In the genomic region with DNA sequence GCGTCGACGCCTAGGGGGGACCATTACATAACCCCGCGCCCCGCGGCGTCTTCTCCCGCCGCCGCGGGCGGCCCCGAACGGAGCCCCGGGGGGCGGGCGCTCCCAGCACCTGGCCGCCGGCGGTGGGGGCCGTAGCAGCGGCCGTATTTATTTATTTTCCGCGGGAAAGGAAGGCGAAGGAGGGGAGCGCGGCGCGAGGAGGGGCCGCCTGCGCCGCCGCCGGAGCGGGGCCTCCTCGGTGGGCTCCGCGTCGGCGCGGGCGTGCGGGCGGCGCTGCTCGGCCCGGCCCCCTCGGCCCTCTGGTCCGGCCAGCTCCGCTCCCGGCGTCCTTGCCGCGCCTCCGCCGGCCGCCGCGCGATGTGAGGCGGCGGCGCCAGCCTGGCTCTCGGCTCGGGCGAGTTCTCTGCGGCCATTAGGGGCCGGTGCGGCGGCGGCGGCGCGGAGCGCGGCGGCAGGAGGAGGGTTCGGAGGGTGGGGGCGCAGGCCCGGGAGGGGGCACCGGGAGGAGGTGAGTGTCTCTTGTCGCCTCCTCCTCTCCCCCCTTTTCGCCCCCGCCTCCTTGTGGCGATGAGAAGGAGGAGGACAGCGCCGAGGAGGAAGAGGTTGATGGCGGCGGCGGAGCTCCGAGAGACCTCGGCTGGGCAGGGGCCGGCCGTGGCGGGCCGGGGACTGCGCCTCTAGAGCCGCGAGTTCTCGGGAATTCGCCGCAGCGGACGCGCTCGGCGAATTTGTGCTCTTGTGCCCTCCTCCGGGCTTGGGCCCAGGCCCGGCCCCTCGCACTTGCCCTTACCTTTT, we compare ENCODE assay signal across 8 cellular contexts. TPM values are rescaled to one million over a fixed set of nuclear protein-coding genes. Genes with fewer than 3 reads are reported as not detected.
DNase-seq lines count a peak whose midpoint lies in the region; ATAC-seq and TF ChIP-seq lines count a peak whose summit lies in the region.

A gene (plus strand): TSS at position 570 of the 795 bp plus-strand sequence. CDS start 413 bp downstream, outside the sequence.

- no peaks in the 10 kb centered on the region for H3K9me3 ChIP-seq in DOHH2 (ENCODE audit: control insufficient read depth, insufficient read depth, low read length)
- no peaks in the 10 kb centered on the region for H3K9me3 ChIP-seq in HUES6 (ENCODE audit: control insufficient read depth, insufficient read depth, low read depth, low read length)
- H3K9me3 ChIP-seq in thoracic aorta, result no peaks in the 10 kb centered on the region

- DNase-seq in glomerular endothelial cell (ENCODE audit: extremely low read depth, low read depth, low spot score) (no peak), osteocyte (ENCODE audit: extremely low spot score, unreplicated experiment) (peak; percentile 90), thoracic aorta (ENCODE audit: low spot score) (peak; percentile 54)

- H3K4me2 ChIP-seq in DOHH2 (ENCODE audit: low read length), result peak within 1 kb of the TSS; percentile 77

- H3K36me3 ChIP-seq in DOHH2 (ENCODE audit: control insufficient read depth, low read length) (peaks cover 47% of the 10 kb centered on the region), HUES6 (ENCODE audit: control insufficient read depth, insufficient read depth, low read length) (peaks cover 15% of the 10 kb centered on the region; the same call in 1 of the 2 replicates), thoracic aorta (no peaks in the 10 kb centered on the region)

- H3K79me2 ChIP-seq in DOHH2 (ENCODE audit: control insufficient read depth, low read length), result peaks cover 54% of the 10 kb centered on the region

- H4K20me1 ChIP-seq in DOHH2 (ENCODE audit: control insufficient read depth, insufficient read depth, low read depth, low read length), result peaks cover 36% of the 10 kb centered on the region

- H3K4me1 ChIP-seq in DOHH2 (ENCODE audit: control insufficient read depth, low read length), result peaks cover 31% of the 10 kb centered on the region
- peaks cover 13% of the 10 kb centered on the region for H3K4me1 ChIP-seq in HUES6 (ENCODE audit: control insufficient read depth, insufficient read depth, low read length)
- peaks cover 26 to 39% of the 10 kb centered on the region in 2 donors for H3K4me1 ChIP-seq in thoracic aorta (ENCODE audit: control insufficient read depth in 1 of 2, low read depth in 2 of 2)

- H3K27me3 Mint-ChIP-seq in activated naive CD4-positive, alpha-beta T cell treated with anti-CD3 and anti-CD28 coated beads, Interleukin-2, amount 50 U/mL, for 24 hours, result no peaks in the 10 kb centered on the region
- H3K27me3 Mint-ChIP-seq in osteocyte (ENCODE audit: unreplicated experiment), result no peaks in the 10 kb centered on the region

- no peaks in the 10 kb centered on the region for H3K9me3 Mint-ChIP-seq in activated naive CD4-positive, alpha-beta T cell treated with anti-CD3 and anti-CD28 coated beads, Interleukin-2, amount 50 U/mL, for 24 hours
- H3K9me3 Mint-ChIP-seq in osteocyte (ENCODE audit: unreplicated experiment), result no peaks in the 10 kb centered on the region

- H3K4me3 ChIP-seq in DOHH2 (ENCODE audit: low read length), result peak within 1 kb of the TSS; percentile 83
- H3K4me3 ChIP-seq in HUES6 (ENCODE audit: low read depth, low read length), result peak within 1 kb of the TSS; percentile 89
- H3K4me3 ChIP-seq in thoracic aorta, result peak within 1 kb of the TSS; percentile 86

- H3K27me3 ChIP-seq in DOHH2 (ENCODE audit: control insufficient read depth, low read length) (no peaks in the 10 kb centered on the region), HUES6 (ENCODE audit: control insufficient read depth, insufficient read depth, low read length) (no peaks in the 10 kb centered on the region), thoracic aorta (replicated peaks; ENCODE audit: insufficient read depth) (no peaks in the 10 kb centered on the region)

- H3K36me3 Mint-ChIP-seq in activated naive CD4-positive, alpha-beta T cell treated with anti-CD3 and anti-CD28 coated beads, Interleukin-2, amount 50 U/mL, for 24 hours, result peaks cover 9% of the 10 kb centered on the region
- H3K36me3 Mint-ChIP-seq in osteocyte (ENCODE audit: unreplicated experiment), result peaks cover 1% of the 10 kb centered on the region

- H3K9me2 ChIP-seq in DOHH2 (replicated peaks; ENCODE audit: control insufficient read depth, low read length), result no peaks in the 10 kb centered on the region

- H3K4me3 Mint-ChIP-seq in activated naive CD4-positive, alpha-beta T cell treated with anti-CD3 and anti-CD28 coated beads, Interleukin-2, amount 50 U/mL, for 24 hours, result peak within 1 kb of the TSS; percentile 100
- H3K4me3 Mint-ChIP-seq in osteocyte (ENCODE audit: unreplicated experiment), result peak within 1 kb of the TSS; percentile 97

- H3F3A ChIP-seq in DOHH2 (ENCODE audit: control insufficient read depth, insufficient read depth), result no peaks in the 10 kb centered on the region

- H3K4me1 Mint-ChIP-seq in activated naive CD4-positive, alpha-beta T cell treated with anti-CD3 and anti-CD28 coated beads, Interleukin-2, amount 50 U/mL, for 24 hours, result peaks cover 35% of the 10 kb centered on the region
- H3K4me1 Mint-ChIP-seq in osteocyte (ENCODE audit: unreplicated experiment), result peaks cover 43% of the 10 kb centered on the region

- TF ChIP-seq CTCF in DOHH2 (IDR thresholded peaks at IDR 0.05; ENCODE audit: low read depth, low read length, poor library complexity, severe bottlenecking) (peak; percentile 17), osteocyte (IDR thresholded peaks at IDR 0.05) (peak; percentile 38), thoracic aorta (IDR thresholded peaks at IDR 0.05) (peak; percentile 30)

- H3K27ac ChIP-seq in DOHH2 (ENCODE audit: low read depth, low read length) (peak within 1 kb of the TSS; percentile 94), HUES6 (ENCODE audit: low read depth, low read length) (peak within 1 kb of the TSS; percentile 99), thoracic aorta (peak within 1 kb of the TSS; percentile 99 to 100)

- peak within 1 kb of the TSS; percentile 99 for H3K27ac Mint-ChIP-seq in activated naive CD4-positive, alpha-beta T cell treated with anti-CD3 and anti-CD28 coated beads, Interleukin-2, amount 50 U/mL, for 24 hours
- peak within 1 kb of the TSS; percentile 99 for H3K27ac Mint-ChIP-seq in osteocyte (ENCODE audit: unreplicated experiment)

- H3K9ac ChIP-seq in HUES6 (ENCODE audit: low read length), result peak within 1 kb of the TSS; percentile 100

- ATAC-seq in GM21381 (IDR thresholded peaks at IDR 0.05; ENCODE audit: unreplicated experiment) (peak; percentile 45), SK-N-SH treated with all-trans-retinoic acid at 6 μM for 48 hours (peak; percentile 41), thoracic aorta (ENCODE audit: insufficient number of reproducible peaks, low FRiP score, low read depth) (peak; percentile 12)

TF ChIP-seq in SK-N-SH treated with all-trans-retinoic acid at 6 μM for 48 hours, 23 proteins besides CTCF, POLR2A, EP300 and RAD21:
- no peak for TF ChIP-seq GLIS3 (CRISPR knock-in tag; IDR thresholded peaks at IDR 0.05)
- TF ChIP-seq, protein P1, sequence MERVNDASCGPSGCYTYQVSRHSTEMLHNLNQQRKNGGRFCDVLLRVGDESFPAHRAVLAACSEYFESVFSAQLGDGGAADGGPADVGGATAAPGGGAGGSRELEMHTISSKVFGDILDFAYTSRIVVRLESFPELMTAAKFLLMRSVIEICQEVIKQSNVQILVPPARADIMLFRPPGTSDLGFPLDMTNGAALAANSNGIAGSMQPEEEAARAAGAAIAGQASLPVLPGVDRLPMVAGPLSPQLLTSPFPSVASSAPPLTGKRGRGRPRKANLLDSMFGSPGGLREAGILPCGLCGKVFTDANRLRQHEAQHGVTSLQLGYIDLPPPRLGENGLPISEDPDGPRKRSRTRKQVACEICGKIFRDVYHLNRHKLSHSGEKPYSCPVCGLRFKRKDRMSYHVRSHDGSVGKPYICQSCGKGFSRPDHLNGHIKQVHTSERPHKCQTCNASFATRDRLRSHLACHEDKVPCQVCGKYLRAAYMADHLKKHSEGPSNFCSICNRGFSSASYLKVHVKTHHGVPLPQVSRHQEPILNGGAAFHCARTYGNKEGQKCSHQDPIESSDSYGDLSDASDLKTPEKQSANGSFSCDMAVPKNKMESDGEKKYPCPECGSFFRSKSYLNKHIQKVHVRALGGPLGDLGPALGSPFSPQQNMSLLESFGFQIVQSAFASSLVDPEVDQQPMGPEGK (CRISPR knock-in tag; IDR thresholded peaks at IDR 0.05; ENCODE audit: borderline replicate concordance), result peak; percentile 56; the same call in 1 of the 2 replicates

RNA-seq across cellular contexts. Expression of the gene that starts here (rescaled TPM):
- total RNA-seq in glomerular endothelial cell (62.8 and 68.1 TPM in 2 replicates), osteocyte (74.8 and 83.4 TPM in 2 replicates), thoracic aorta (100 to 1,000 TPM in 1 of 2 donors, 10 to 100 TPM in 1; 59.0 to 114 TPM)
